23 cellular contexts compared by ENCODE assay signal in genomic region chr15:98504998-98505397, GRCh38.
"Had no signal": no experiment of that assay in that cellular context is flagged by ENCODE, and none has a peak within 500 bp of the region (broad histone marks: within the 10 kb centered on the region; RNA-seq: fewer than 3 reads in every experiment).

No MANE protein-coding gene starts in this region.

- H3K27me3 ChIP-seq: colonic mucosa had no signal

- H3K4me3 Mint-ChIP-seq: activated naive CD4-positive, alpha-beta T cell treated with anti-CD3 and anti-CD28 coated beads, Interleukin-2, amount 50 U/mL, for 24 hours; activated naive CD8-positive, alpha-beta T cell treated with anti-CD3 and anti-CD28 coated beads, Interleukin-2, amount 50 U/mL, for 24 hours; activated T-cell treated with anti-CD3 and anti-CD28 coated beads, Interleukin-2, amount 50 U/mL, for 24 hours; activated T-helper 17 cell treated with anti-CD3 and anti-CD28 coated beads, Interleukin-2, amount 50 U/mL, for 72 hours; mesothelial cell of epicardium; naive B cell; nephron progenitor cell; T-helper 1 cell treated with Interleukin-12 subunit alpha and Interleukin-12 subunit beta and Interleukin-4 antibody, amounts not matched to agents 30 μg/mL and 1 μg/mL, for 36 hours had no signal

- H3K4me1 ChIP-seq: colonic mucosa, parathyroid adenoma had no signal

- H3K36me3 Mint-ChIP-seq: activated naive CD4-positive, alpha-beta T cell treated with anti-CD3 and anti-CD28 coated beads, Interleukin-2, amount 50 U/mL, for 24 hours; mesothelial cell of epicardium had no signal

- H3K36me3 ChIP-seq: colonic mucosa, gastroesophageal sphincter, spleen had no signal

- H3K9ac ChIP-seq: parathyroid adenoma had no signal

- H3K4me1 Mint-ChIP-seq: activated naive CD4-positive, alpha-beta T cell treated with anti-CD3 and anti-CD28 coated beads, Interleukin-2, amount 50 U/mL, for 24 hours; activated naive CD8-positive, alpha-beta T cell treated with anti-CD3 and anti-CD28 coated beads, Interleukin-2, amount 50 U/mL, for 24 hours; naive B cell had no signal

- H3K79me2 ChIP-seq: parathyroid adenoma had no signal

- H3K9me3 ChIP-seq: colonic mucosa had no signal

- H3K27ac Mint-ChIP-seq: activated naive CD4-positive, alpha-beta T cell treated with anti-CD3 and anti-CD28 coated beads, Interleukin-2, amount 50 U/mL, for 24 hours; activated naive CD8-positive, alpha-beta T cell treated with anti-CD3 and anti-CD28 coated beads, Interleukin-2, amount 50 U/mL, for 24 hours; activated T-cell treated with anti-CD3 and anti-CD28 coated beads, Interleukin-2, amount 50 U/mL, for 24 hours; activated T-helper 17 cell treated with anti-CD3 and anti-CD28 coated beads, Interleukin-2, amount 50 U/mL, for 72 hours; mesothelial cell of epicardium; nephron progenitor cell; T-helper 1 cell treated with Interleukin-12 subunit alpha and Interleukin-12 subunit beta and Interleukin-4 antibody, amounts not matched to agents 30 μg/mL and 1 μg/mL, for 36 hours had no signal

- DNase-seq: activated CD4-positive, alpha-beta T cell treated with anti-CD3 and anti-CD28 coated beads for 4 hours; activated CD4-positive, alpha-beta T cell treated with anti-CD3 and anti-CD28 coated beads, Interleukin-2, amount 50 U/mL, for 4 hours; activated CD8-positive, alpha-beta memory T cell treated with anti-CD3 and anti-CD28 coated beads for 24 hours; activated naive CD8-positive, alpha-beta T cell treated with anti-CD3 and anti-CD28 coated beads, Interleukin-2, amount 50 U/mL, for 24 hours; activated T-cell treated with anti-CD3 and anti-CD28 coated beads, Interleukin-2, amount 50 U/mL, for 24 hours; colonic mucosa; effector CD8-positive, alpha-beta T cell; hippocampal formation; left ventricle myocardium superior; naive B cell; nephron progenitor cell; nucleus accumbens; spleen; stimulated activated naive CD4-positive, alpha-beta T cell treated with Interleukin-2 at 50 U/mL for 16 hours; T-helper 9 cell; trophoblast cell had no signal

- ATAC-seq: activated naive CD8-positive, alpha-beta T cell treated with anti-CD3 and anti-CD28 coated beads, Interleukin-2, amount 50 U/mL, for 24 hours; activated T-helper 17 cell treated with anti-CD3 and anti-CD28 coated beads, Interleukin-2, amount 50 U/mL, for 72 hours had no signal

- H3K4me3 ChIP-seq: colonic mucosa, gastroesophageal sphincter, spleen had no signal

- H3K27ac ChIP-seq: colonic mucosa, parathyroid adenoma, spleen, VCaP had no signal

- H3K9me3 Mint-ChIP-seq: activated naive CD8-positive, alpha-beta T cell treated with anti-CD3 and anti-CD28 coated beads, Interleukin-2, amount 50 U/mL, for 24 hours; activated T-helper 17 cell treated with anti-CD3 and anti-CD28 coated beads, Interleukin-2, amount 50 U/mL, for 72 hours; T-helper 1 cell treated with Interleukin-12 subunit alpha and Interleukin-12 subunit beta and Interleukin-4 antibody, amounts not matched to agents 30 μg/mL and 1 μg/mL, for 36 hours had no signal

- H2AFZ ChIP-seq: parathyroid adenoma had no signal
